11 cellular contexts compared by ENCODE assay signal in the genomic region with DNA sequence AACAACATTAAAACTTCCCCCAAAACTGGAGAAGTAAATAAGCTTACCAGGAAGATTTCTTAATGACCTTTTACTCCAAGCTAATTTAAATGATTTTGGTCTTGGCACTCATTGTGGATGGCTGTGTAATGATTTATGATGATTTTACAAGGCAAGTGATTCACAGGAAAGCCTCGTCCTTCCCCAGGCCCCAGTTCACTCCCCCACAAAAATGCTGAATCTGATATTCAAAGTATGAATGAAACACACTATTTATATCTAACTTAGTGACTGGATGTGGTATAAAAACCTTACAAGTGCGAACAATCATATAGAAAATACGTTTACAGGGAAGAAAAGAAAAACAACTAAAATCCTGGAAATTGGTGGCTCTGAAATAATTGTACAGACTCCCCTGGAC. TPM values are rescaled to one million over a fixed set of nuclear protein-coding genes. Genes with fewer than 3 reads are reported as not detected.
DNase-seq lines count a peak whose midpoint lies in the region; ATAC-seq and TF ChIP-seq lines count a peak whose summit lies in the region.
"Had no signal": no experiment of that assay in that cellular context is flagged by ENCODE, and none has a peak within 500 bp of the region (broad histone marks: within the 10 kb centered on the region; RNA-seq: fewer than 3 reads in every experiment).

No MANE protein-coding gene starts in this region.

- ATAC-seq in GM18498 (IDR thresholded peaks at IDR 0.05; ENCODE audit: unreplicated experiment) = no peak
- ATAC-seq: K562 had no signal

- H3K4me1 Mint-ChIP-seq in activated naive CD8-positive, alpha-beta T cell treated with anti-CD3 and anti-CD28 coated beads for 36 hours = peaks cover 26% of the 10 kb centered on the region

- H3K36me3 ChIP-seq in SJSA1 (peaks cover 28% of the 10 kb centered on the region), rectal smooth muscle tissue (ENCODE audit: control insufficient read depth, insufficient read depth, low read length) (peaks cover 4% of the 10 kb centered on the region)

- H3K4me3 Mint-ChIP-seq in activated naive CD8-positive, alpha-beta T cell treated with anti-CD3 and anti-CD28 coated beads for 36 hours = no peak overlapping the region
- H3K4me3 Mint-ChIP-seq: activated naive CD4-positive, alpha-beta T cell treated with anti-CD3 and anti-CD28 coated beads, Interleukin-2, amount 50 U/mL, for 24 hours had no signal

- no peak overlapping the region for H3K9ac ChIP-seq in rectal smooth muscle tissue (ENCODE audit: low read length)

- H3K27me3 ChIP-seq in SJSA1 (replicated peaks) (no peaks in the 10 kb centered on the region), rectal smooth muscle tissue (ENCODE audit: control insufficient read depth, insufficient read depth, low read length) (no peaks in the 10 kb centered on the region)
- H3K27me3 ChIP-seq: pancreas had no signal

- TF ChIP-seq CTCF in fibroblast of pulmonary artery (IDR thresholded peaks at IDR 0.05; ENCODE audit: low read length, missing control alignments) = no peak

- no peaks in the 10 kb centered on the region for H3K27me3 Mint-ChIP-seq in activated naive CD8-positive, alpha-beta T cell treated with anti-CD3 and anti-CD28 coated beads for 36 hours
- H3K27me3 Mint-ChIP-seq: activated naive CD4-positive, alpha-beta T cell treated with anti-CD3 and anti-CD28 coated beads, Interleukin-2, amount 50 U/mL, for 24 hours had no signal

- DNase-seq in COLO829 (ENCODE audit: low spot score) = peak; percentile 91
- DNase-seq in SJSA1 (ENCODE audit: low read depth in 1 of 2, low spot score in 2 of 2) = peak in 1 of 2 experiments; percentile 69
- peak; percentile 88 for DNase-seq in fibroblast of pulmonary artery (ENCODE audit: low read depth)
- DNase-seq in SHP77 treated with DMSO at 0.1 percent for 48 hours (lab: John Stamatoyannopoulos, UW) = no peak
- DNase-seq in NCI-H2029 treated with DMSO at 0.1 percent for 48 hours (lab: John Stamatoyannopoulos, UW) = no peak
- DNase-seq in activated naive CD8-positive, alpha-beta T cell treated with anti-CD3 and anti-CD28 coated beads for 36 hours = no peak

- H3K4me1 ChIP-seq in SJSA1 (replicated peaks) (peaks cover 45% of the 10 kb centered on the region), rectal smooth muscle tissue (ENCODE audit: control insufficient read depth, insufficient read depth, low read length) (peaks cover 22% of the 10 kb centered on the region)

- no peak overlapping the region for H3K4me3 ChIP-seq in SJSA1
- no peak overlapping the region for H3K4me3 ChIP-seq in fibroblast of pulmonary artery (replicated peaks; ENCODE audit: low read depth, low read length)
- H3K4me3 ChIP-seq in rectal smooth muscle tissue (ENCODE audit: low read length) = no peak overlapping the region
- H3K4me3 ChIP-seq: K562, pancreas had no signal

- no peaks in the 10 kb centered on the region for H3K9me3 ChIP-seq in SJSA1 (replicated peaks)
- H3K9me3 ChIP-seq: pancreas had no signal

- H3K27ac ChIP-seq in SJSA1 (peak overlapping the region; percentile 66), rectal smooth muscle tissue (ENCODE audit: low read depth, low read length) (peak overlapping the region; percentile 52)
- H3K27ac ChIP-seq: pancreas had no signal

- H3K9me3 Mint-ChIP-seq in activated naive CD8-positive, alpha-beta T cell treated with anti-CD3 and anti-CD28 coated beads for 36 hours = no peaks in the 10 kb centered on the region
- H3K9me3 Mint-ChIP-seq: activated naive CD4-positive, alpha-beta T cell treated with anti-CD3 and anti-CD28 coated beads, Interleukin-2, amount 50 U/mL, for 24 hours had no signal

- H3K36me3 Mint-ChIP-seq in activated naive CD8-positive, alpha-beta T cell treated with anti-CD3 and anti-CD28 coated beads for 36 hours = peaks cover 6% of the 10 kb centered on the region

- H3K27ac Mint-ChIP-seq in activated naive CD8-positive, alpha-beta T cell treated with anti-CD3 and anti-CD28 coated beads for 36 hours = no peak overlapping the region
- H3K27ac Mint-ChIP-seq: activated naive CD4-positive, alpha-beta T cell treated with anti-CD3 and anti-CD28 coated beads, Interleukin-2, amount 50 U/mL, for 24 hours had no signal

RNA-seq across cellular contexts. Expression of gene ZNF516, which starts 49.8 kb away (rescaled TPM):
- total RNA-seq in SJSA1 (2014; rRNA removed; shearing (Covaris generic)) = 9.0 and 17.4 TPM in 2 replicates
- total RNA-seq in activated naive CD8-positive, alpha-beta T cell treated with anti-CD3 and anti-CD28 coated beads for 36 hours = 1 to 10 TPM; 6.5 to 8.6 TPM

Comparison
In these comparisons a context has a peak if more than half of its experiments do, and no peak if none do; other contexts are left out.
1. DNase-seq: peak in COLO829 (single experiment) and fibroblast of pulmonary artery (single experiment); none in SHP77 treated with DMSO at 0.1 percent for 48 hours (single experiment), NCI-H2029 treated with DMSO at 0.1 percent for 48 hours (single experiment) and activated naive CD8-positive, alpha-beta T cell treated with anti-CD3 and anti-CD28 coated beads for 36 hours (single experiment).